28 cellular contexts compared by ENCODE assay signal in the genomic region with DNA sequence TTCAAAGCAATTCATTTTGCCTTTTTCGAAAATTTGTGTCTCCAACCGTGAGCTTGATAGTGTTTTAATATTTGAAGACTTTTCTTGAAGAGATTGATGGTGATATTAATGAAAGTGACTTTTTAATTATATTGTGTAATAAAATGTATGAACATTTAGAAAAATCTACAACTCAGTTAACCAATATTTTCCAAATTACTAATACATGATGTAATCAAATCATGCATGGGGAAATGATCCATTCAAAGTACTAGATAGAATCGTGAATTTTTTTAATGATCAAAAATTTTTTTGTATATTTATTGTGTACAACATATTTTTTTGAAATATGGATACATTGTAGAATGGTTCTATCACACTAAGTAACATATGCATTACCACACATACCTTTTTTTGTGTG.
"Had no signal": no experiment of that assay in that cellular context is flagged by ENCODE, and none has a peak within 500 bp of the region (broad histone marks: within the 10 kb centered on the region; RNA-seq: fewer than 3 reads in every experiment).

No MANE protein-coding gene starts in this region.

- H3K4me1 ChIP-seq: neural progenitor cell, parathyroid adenoma, psoas muscle, spleen, suprapubic skin, testis, tibial artery, transverse colon, upper lobe of right lung, uterus had no signal

- H3K9me3 ChIP-seq: ovary, testis had no signal

- H3K27ac ChIP-seq: neural progenitor cell, ovary, parathyroid adenoma, psoas muscle, skin epidermis, spleen, suprapubic skin, testis, tibial artery, transverse colon, upper lobe of right lung, uterus had no signal

- H3K36me3 ChIP-seq: neural progenitor cell, ovary, suprapubic skin, transverse colon, upper lobe of right lung, uterus had no signal

- H3K4me3 ChIP-seq: neural progenitor cell, ovary, psoas muscle, skin epidermis, smooth muscle cell, spleen, suprapubic skin, testis, tibial artery, transverse colon, upper lobe of right lung, uterus had no signal

- H3K27me3 ChIP-seq: neural progenitor cell, ovary, spleen, suprapubic skin, testis, tibial artery, transverse colon, upper lobe of right lung, uterus had no signal

- ATAC-seq: natural killer cell; psoas muscle; right cardiac atrium; sciatic nerve; stimulated activated memory B cell treated with anti-CD40 and anti-IgM and Interleukin-4, amounts not matched to agents 10 μg/mL and 1 μg/mL and 100 μg/mL, for 72 hours; stimulated activated naive CD8-positive, alpha-beta T cell treated with anti-CD3 and anti-CD28 coated beads, Interleukin-15, amount 100 ng/mL, for 72 hours; stimulated activated naive CD8-positive, alpha-beta T cell treated with anti-CD3 and anti-CD28 coated beads, Interleukin-15, Interleukin-2, amounts not matched to agents 100 U/mL and 50 U/mL, for 24 hours; upper lobe of right lung had no signal

- DNase-seq: natural killer cell; occipital lobe; ovary; posterior cingulate gyrus; psoas muscle; right cardiac atrium; spleen; stimulated activated CD4-positive, alpha-beta T cell treated with anti-CD3 and anti-CD28 coated beads, Interleukin-12 subunit alpha, Interleukin-12 subunit beta, amount 100 ng/mL, for 4 hours; stimulated activated CD4-positive, alpha-beta T cell treated with anti-CD3 and anti-CD28 coated beads, Interleukin-1b, Interleukin-23, amount 100 ng/mL, for 48 hours; stimulated activated CD4-positive, alpha-beta T cell treated with anti-CD3 and anti-CD28 coated beads, Interleukin-4, amount 100 ng/mL, for 1 hour; stimulated activated CD4-positive, alpha-beta T cell treated with anti-CD3 and anti-CD28 coated beads, Interleukin-4, amount 100 ng/mL, for 4 hours; stimulated activated CD8-positive, alpha-beta memory T cell treated with anti-CD3 and anti-CD28 coated beads, Interleukin-4, amount 100 ng/mL, for 48 hours; stimulated activated naive CD4-positive, alpha-beta T cell; stimulated activated naive CD8-positive, alpha-beta T cell treated with anti-CD3 and anti-CD28 coated beads, Interleukin-15, amount 100 ng/mL, for 72 hours; stimulated activated naive CD8-positive, alpha-beta T cell treated with anti-CD3 and anti-CD28 coated beads, Interleukin-15, Interleukin-2, amounts not matched to agents 100 U/mL and 50 U/mL, for 24 hours; substantia nigra; testis; tibial artery; transverse colon; upper lobe of right lung; uterus had no signal
